ENCODE assay signal across 8 cellular contexts in genomic region chr2:86225581-86225980, GRCh38. TPM values are rescaled to one million over a fixed set of nuclear protein-coding genes. Genes with fewer than 3 reads are reported as not detected.
DNase-seq lines count a peak whose midpoint lies in the region; ATAC-seq and TF ChIP-seq lines count a peak whose summit lies in the region.

No MANE protein-coding gene starts in this region.

- ATAC-seq in GM18873 (IDR thresholded peaks at IDR 0.05; ENCODE audit: low FRiP score, unreplicated experiment) (peak; percentile 65), HG03432 (IDR thresholded peaks at IDR 0.05; ENCODE audit: unreplicated experiment) (peak; percentile 77)
- ATAC-seq in activated CD8-positive, alpha-beta T cell treated with anti-CD3 and anti-CD28 coated beads, Interleukin-2, amount 10 ng/mL, durations not matched to agents 7 days and 5 days: peak; percentile 87

- no peaks in the 10 kb centered on the region for H3K36me3 Mint-ChIP-seq in activated CD8-positive, alpha-beta T cell treated with anti-CD3 and anti-CD28 coated beads, Interleukin-2, amount 10 ng/mL, durations not matched to agents 7 days and 5 days (ENCODE audit: low read depth)
- H3K36me3 Mint-ChIP-seq in glutamatergic neuron (ENCODE audit: unreplicated experiment) (peaks cover 5% of the 10 kb centered on the region), progenitor cell of endocrine pancreas (ENCODE audit: insufficient read depth) (no peaks in the 10 kb centered on the region)

- CTCF ChIA-PET in activated CD8-positive, alpha-beta T cell treated with anti-CD3 and anti-CD28 coated beads, Interleukin-2, amount 10 ng/mL, durations not matched to agents 7 days and 5 days (lab: Charles Lee): interaction anchor here (0.7 to 1.6 kb wide), 6 partner anchors 10 to 147 kb away, joined by 3 to 9 read pairs (median 3); partner anchors contain the start of gene MRPL35

- H3K9me3 Mint-ChIP-seq in activated CD8-positive, alpha-beta T cell treated with anti-CD3 and anti-CD28 coated beads, Interleukin-2, amount 10 ng/mL, durations not matched to agents 7 days and 5 days (ENCODE audit: insufficient read depth): no peaks in the 10 kb centered on the region
- H3K9me3 Mint-ChIP-seq in glutamatergic neuron (ENCODE audit: unreplicated experiment) (peaks cover 17% of the 10 kb centered on the region), progenitor cell of endocrine pancreas (ENCODE audit: low read depth) (no peaks in the 10 kb centered on the region)

- TF ChIP-seq CTCF in glutamatergic neuron (IDR thresholded peaks at IDR 0.05; ENCODE audit: partially characterized antibody, unreplicated experiment) (no peak), progenitor cell of endocrine pancreas (IDR thresholded peaks at IDR 0.05; ENCODE audit: unreplicated experiment) (no peak)

- peak; percentile 79 for DNase-seq in activated CD8-positive, alpha-beta T cell treated with anti-CD3 and anti-CD28 coated beads, Interleukin-2, amount 10 ng/mL, durations not matched to agents 7 days and 5 days
- DNase-seq in glutamatergic neuron (no peak), progenitor cell of endocrine pancreas (ENCODE audit: low spot score, unreplicated experiment) (no peak), NCI-H1105 (lab: John Stamatoyannopoulos, UW) (no peak), NCI-H1092 (lab: John Stamatoyannopoulos, UW) (no peak)
- peak; percentile 15 to 37 for DNase-seq in stimulated activated CD4-positive, alpha-beta T cell treated with anti-CD3 and anti-CD28 coated beads, Interleukin-2, amount 100 ng/mL, for 48 hours

- POLR2A ChIA-PET in activated CD8-positive, alpha-beta T cell treated with anti-CD3 and anti-CD28 coated beads, Interleukin-2, amount 10 ng/mL, durations not matched to agents 7 days and 5 days (lab: Charles Lee): interaction anchor here (1.0 to 2.3 kb wide), 2 partner anchors 26 to 216 kb away, joined by 3 to 9 read pairs; partner anchors contain the start of genes KDM3A and MRPL35

- peaks cover 23% of the 10 kb centered on the region for H3K4me1 Mint-ChIP-seq in activated CD8-positive, alpha-beta T cell treated with anti-CD3 and anti-CD28 coated beads, Interleukin-2, amount 10 ng/mL, durations not matched to agents 7 days and 5 days (ENCODE audit: low read depth)
- H3K4me1 Mint-ChIP-seq in glutamatergic neuron (ENCODE audit: low read depth, unreplicated experiment) (peaks cover 30% of the 10 kb centered on the region), progenitor cell of endocrine pancreas (ENCODE audit: low read depth) (no peaks in the 10 kb centered on the region)

- H3K27me3 Mint-ChIP-seq in activated CD8-positive, alpha-beta T cell treated with anti-CD3 and anti-CD28 coated beads, Interleukin-2, amount 10 ng/mL, durations not matched to agents 7 days and 5 days (ENCODE audit: low read depth): no peaks in the 10 kb centered on the region
- H3K27me3 Mint-ChIP-seq in glutamatergic neuron (ENCODE audit: unreplicated experiment) (peaks cover 11% of the 10 kb centered on the region), progenitor cell of endocrine pancreas (no peaks in the 10 kb centered on the region)

- H3K4me3 Mint-ChIP-seq in activated CD8-positive, alpha-beta T cell treated with anti-CD3 and anti-CD28 coated beads, Interleukin-2, amount 10 ng/mL, durations not matched to agents 7 days and 5 days: no peak overlapping the region
- H3K4me3 Mint-ChIP-seq in glutamatergic neuron (ENCODE audit: unreplicated experiment) (no peak overlapping the region), progenitor cell of endocrine pancreas (ENCODE audit: low read depth) (no peak overlapping the region)

- peak overlapping the region; percentile 87 for H3K27ac Mint-ChIP-seq in activated CD8-positive, alpha-beta T cell treated with anti-CD3 and anti-CD28 coated beads, Interleukin-2, amount 10 ng/mL, durations not matched to agents 7 days and 5 days
- H3K27ac Mint-ChIP-seq in glutamatergic neuron (ENCODE audit: unreplicated experiment) (peak overlapping the region; percentile 48), progenitor cell of endocrine pancreas (no peak overlapping the region)

RNA-seq across cellular contexts. Expression of gene MRPL35, which starts 26.3 kb away (rescaled TPM):
- 10 to 100 TPM; 55.7 to 58.4 TPM for total RNA-seq in activated CD8-positive, alpha-beta T cell treated with anti-CD3 and anti-CD28 coated beads, Interleukin-2, amount 10 ng/mL, durations not matched to agents 7 days and 5 days
- 32.3 TPM for total RNA-seq in glutamatergic neuron (ENCODE audit: unreplicated experiment)
- total RNA-seq in progenitor cell of endocrine pancreas: 28.1 and 31.8 TPM in 2 replicates

RNA-seq across cellular contexts. Expression of gene IMMT, which starts 30.3 kb away (rescaled TPM):
- 100 to 1,000 TPM; 126 to 132 TPM for total RNA-seq in activated CD8-positive, alpha-beta T cell treated with anti-CD3 and anti-CD28 coated beads, Interleukin-2, amount 10 ng/mL, durations not matched to agents 7 days and 5 days
- total RNA-seq in glutamatergic neuron (ENCODE audit: unreplicated experiment) (124 TPM), progenitor cell of endocrine pancreas (90.1 and 94.1 TPM in 2 replicates)

Comparison
In these comparisons a context has a peak if more than half of its experiments do, and no peak if none do; other contexts are left out.
1. DNase-seq: peak in activated CD8-positive, alpha-beta T cell treated with anti-CD3 and anti-CD28 coated beads, Interleukin-2, amount 10 ng/mL, durations not matched to agents 7 days and 5 days (single experiment) and stimulated activated CD4-positive, alpha-beta T cell treated with anti-CD3 and anti-CD28 coated beads, Interleukin-2, amount 100 ng/mL, for 48 hours (2 of 2); none in glutamatergic neuron (single experiment), progenitor cell of endocrine pancreas (single experiment), NCI-H1105 (single experiment) and NCI-H1092 (single experiment).
2. Peak in every context shown above with its lines, with median percentiles within 50 percentile points of each other: ATAC-seq.